21 cellular contexts compared by ENCODE assay signal in the genomic region with DNA sequence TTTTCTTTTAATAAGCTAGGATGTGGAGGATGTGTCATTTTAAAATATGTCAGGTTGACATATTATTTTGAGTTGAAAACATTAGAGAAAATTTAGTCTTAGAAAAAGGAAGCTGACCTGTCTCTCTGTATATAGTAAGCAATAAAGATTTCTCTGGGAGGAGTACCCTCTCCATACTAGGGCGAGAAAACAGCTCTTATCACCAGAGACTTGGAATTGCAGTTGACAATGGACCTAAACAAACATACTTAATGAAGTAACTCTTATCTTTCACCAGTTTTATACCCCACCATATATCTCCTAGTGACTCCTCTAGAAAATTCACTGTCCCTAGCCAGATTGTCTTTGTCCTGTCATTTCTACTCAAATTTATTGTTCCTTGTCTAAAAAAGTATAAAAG. TPM values are rescaled to one million over a fixed set of nuclear protein-coding genes. Genes with fewer than 3 reads are reported as not detected.
DNase-seq lines count a peak whose midpoint lies in the region; ATAC-seq, FAIRE-seq and TF ChIP-seq lines count a peak whose summit lies in the region.
"Had no signal": no experiment of that assay in that cellular context is flagged by ENCODE, and none has a peak within 500 bp of the region (broad histone marks: within the 10 kb centered on the region; RNA-seq: fewer than 3 reads in every experiment).

No MANE protein-coding gene starts in this region.

- H3K36me3 ChIP-seq in heart right ventricle: no peaks in the 10 kb centered on the region
- H3K36me3 ChIP-seq in pancreas: no peaks in the 10 kb centered on the region
- H3K36me3 ChIP-seq: BE2C, HAP-1, Peyer's patch had no signal

- H3K4me1 ChIP-seq in heart right ventricle (peaks cover 2 to 60% (median 26%) of the 10 kb centered on the region in 9 donors), pancreas (peaks cover 40 to 83% (median 51%) of the 10 kb centered on the region in 3 donors)
- H3K4me1 ChIP-seq: BE2C, HAP-1 had no signal

- 63 to 79% methylated on average over 1 of the region's 1 CpG for WGBS in heart right ventricle, 2 donors
- WGBS in pancreas, 2 donors: 28 to 35% methylated on average over 1 of the region's 1 CpG

- DNase-seq in heart right ventricle (no peak), Right ventricle myocardium superior (no peak), dorsolateral prefrontal cortex (no peak), pancreas (no peak), midbrain (lab: John Stamatoyannopoulos, UW) (no peak), glomerular visceral epithelial cell (ENCODE audit: extremely low spot score) (no peak)
- DNase-seq: BE2C; Calu3; CD4-positive, CD25-positive, alpha-beta regulatory T cell; GF-D8; GM23248; MM.1S; NCI-H1092; NCI-H1436 treated with DMSO at 0.1 percent for 48 hours; NCI-H2029 treated with DMSO at 0.1 percent for 48 hours; NK-92 treated with Interleukin-12 subunit alpha and Interleukin-12 subunit beta, amount 100 ng/mL, for 24 hours; Peyer's patch had no signal

- no peak for ATAC-seq in heart right ventricle
- no peak for ATAC-seq in Right ventricle myocardium superior (ENCODE audit: poor library complexity)
- ATAC-seq in pancreas: no peak
- no peak for ATAC-seq in GM19351 (IDR thresholded peaks at IDR 0.05; ENCODE audit: unreplicated experiment)

- intact Hi-C loops in heart right ventricle (cut with DNase I) (no loop called here), Right ventricle myocardium superior (cut with DNase I) (no loop called here), dorsolateral prefrontal cortex (cut with DNase I) (no loop called here), pancreas (cut with DNase I) (no loop called here)

- TF ChIP-seq CTCF in heart right ventricle (IDR thresholded peaks at IDR 0.05) (no peak), dorsolateral prefrontal cortex (IDR thresholded peaks at IDR 0.05 in 54 of 56, conservative IDR thresholded peaks at IDR 0.05 in 2 of 56; ENCODE audit: low read depth in 1 of 56, partially characterized antibody in 56 of 56) (no peak), pancreas (IDR thresholded peaks at IDR 0.05) (no peak)

- no peak overlapping the region for H3K4me3 ChIP-seq in heart right ventricle
- no peak overlapping the region for H3K4me3 ChIP-seq in dorsolateral prefrontal cortex
- H3K4me3 ChIP-seq in pancreas: no peak overlapping the region
- H3K4me3 ChIP-seq: GM23248, HAP-1, Peyer's patch had no signal

- H3K9me3 ChIP-seq in heart right ventricle (no peaks in the 10 kb centered on the region), pancreas (no peaks in the 10 kb centered on the region)
- H3K9me3 ChIP-seq: BE2C, HAP-1, Peyer's patch had no signal

- H3K27ac ChIP-seq in heart right ventricle (peak overlapping the region in 8 of 10 donors; percentile 37 to 83 (median 72)), dorsolateral prefrontal cortex (peak overlapping the region in 52 of 59 donors; percentile 4 to 94 (median 80)), pancreas (peak overlapping the region; percentile 33 to 96 (median 64))
- H3K27ac ChIP-seq: GM23248 had no signal

- FAIRE-seq in pancreas (lab: Jason Lieb, UNC): no peak
- FAIRE-seq: A204.1, GM19239 had no signal

- H3K27me3 ChIP-seq in heart right ventricle (no peaks in the 10 kb centered on the region), dorsolateral prefrontal cortex (no peaks in the 10 kb centered on the region), pancreas (no peaks in the 10 kb centered on the region)
- H3K27me3 ChIP-seq: Peyer's patch had no signal

RNA-seq across cellular contexts. Expression of gene GATM, which starts 7.2 kb away (rescaled TPM):
- total RNA-seq in heart right ventricle (10 to 100 TPM in 9 of 10 donors, 1 to 10 TPM in 1; 9.6 to 97.8 (median 30.8) TPM), Right ventricle myocardium superior (35.6 TPM), dorsolateral prefrontal cortex (100 to 1,000 TPM; 103 to 309 (median 166) TPM), pancreas (1,000 to 10,000 TPM in 4 of 6 donors, 100 to 1,000 TPM in 2; 862 to 1,576 (median 1,249) TPM)
- polyA plus RNA-seq in heart right ventricle (1 to 10 TPM; 4.7 to 8.6 TPM), pancreas (100 to 1,000 TPM; 343 to 367 TPM)
- total RNA-seq: GM23248 had no signal
- polyA plus RNA-seq: GM23248 had no signal
